In genomic region chr2:54724150-54724559, GRCh38 we compare ENCODE assay signal across 8 cellular contexts. TPM values are rescaled to one million over a fixed set of nuclear protein-coding genes. Genes with fewer than 3 reads are reported as not detected.
A peak's percentile ranks its signal among the peaks of the same experiment; 100 is the strongest.
DNase-seq lines count a peak whose midpoint lies in the region; ATAC-seq and TF ChIP-seq lines count a peak whose summit lies in the region.

No MANE protein-coding gene starts in this region.

- no peaks in the 10 kb centered on the region for H3K9me3 Mint-ChIP-seq in CD8-positive, alpha-beta memory T cell
- no peaks in the 10 kb centered on the region for H3K9me3 Mint-ChIP-seq in effector memory CD8-positive, alpha-beta T cell

- H3K9me3 ChIP-seq in CD8-positive, alpha-beta memory T cell (ENCODE audit: low read length), result no peaks in the 10 kb centered on the region
- H3K9me3 ChIP-seq in neutrophil (no peaks in the 10 kb centered on the region), mucosa of descending colon (no peaks in the 10 kb centered on the region)

- POLR2A ChIA-PET in CD8-positive, alpha-beta memory T cell (lab: Charles Lee), result no interaction called here

- CTCF ChIA-PET in CD8-positive, alpha-beta memory T cell (lab: Charles Lee), result no interaction called here

- H3K27ac ChIP-seq in CD8-positive, alpha-beta memory T cell (ENCODE audit: low read depth, low read length), result peak overlapping the region; percentile 47
- H3K27ac ChIP-seq in neutrophil, result no peak overlapping the region

- DNase-seq in CD8-positive, alpha-beta memory T cell, result no peak
- DNase-seq in NB4 (ENCODE audit: low read depth) (no peak), mucosa of descending colon (no peak)
- no peak for DNase-seq in effector memory CD8-positive, alpha-beta T cell
- DNase-seq in activated CD8-positive, alpha-beta memory T cell treated with anti-CD3 and anti-CD28 coated beads, Interleukin-2, amount 50 U/mL, for 48 hours, result no peak
- DNase-seq in activated CD8-positive, alpha-beta memory T cell treated with anti-CD3 and anti-CD28 coated beads for 24 hours, result no peak

- peak overlapping the region; percentile 89 to 98 (median 95) for H3K4me3 Mint-ChIP-seq in CD8-positive, alpha-beta memory T cell
- peak overlapping the region; percentile 94 to 99 for H3K4me3 Mint-ChIP-seq in effector memory CD8-positive, alpha-beta T cell

- peaks cover 0 to 5% (median 0%) of the 10 kb centered on the region in 3 donors for H3K36me3 Mint-ChIP-seq in CD8-positive, alpha-beta memory T cell
- no peaks in the 10 kb centered on the region for H3K36me3 Mint-ChIP-seq in effector memory CD8-positive, alpha-beta T cell (ENCODE audit: insufficient read depth)

- peak overlapping the region; percentile 86 for H3K4me3 ChIP-seq in CD8-positive, alpha-beta memory T cell (ENCODE audit: low read length)
- H3K4me3 ChIP-seq in NB4 (ENCODE audit: low read depth, low read length), result peak overlapping the region; percentile 71
- H3K4me3 ChIP-seq in neutrophil (ENCODE audit: low read depth in 1 of 2, low read length in 1 of 2), result peak overlapping the region; percentile 76 to 97
- no peak overlapping the region for H3K4me3 ChIP-seq in mucosa of descending colon

- TF ChIP-seq POLR2A in NB4 (IDR thresholded peaks at IDR 0.05; ENCODE audit: extremely low read depth, insufficient read length), result no peak

- no peak for ATAC-seq in effector memory CD8-positive, alpha-beta T cell (replicated peaks)
- ATAC-seq in GM18909 (IDR thresholded peaks at IDR 0.05; ENCODE audit: poor library complexity, unreplicated experiment) (no peak), mucosa of descending colon (no peak)

- peaks cover 14 to 20% (median 17%) of the 10 kb centered on the region in 3 donors for H3K4me1 Mint-ChIP-seq in CD8-positive, alpha-beta memory T cell
- H3K4me1 Mint-ChIP-seq in effector memory CD8-positive, alpha-beta T cell (ENCODE audit: low read depth in 2 of 2), result peaks cover 10 to 11% of the 10 kb centered on the region in 2 donors

- no peak for TF ChIP-seq CTCF in NB4 (IDR thresholded peaks at IDR 0.05; ENCODE audit: low read depth, low read length)
- no peak for TF ChIP-seq CTCF in neutrophil (IDR thresholded peaks at IDR 0.05)
- no peak for TF ChIP-seq CTCF in mucosa of descending colon (IDR thresholded peaks at IDR 0.05)

- peaks cover 13% of the 10 kb centered on the region for H3K4me1 ChIP-seq in CD8-positive, alpha-beta memory T cell (ENCODE audit: insufficient read depth, low read length)
- H3K4me1 ChIP-seq in neutrophil (ENCODE audit: control insufficient read depth in 1 of 2, insufficient read depth in 1 of 2, low read depth in 1 of 2, low read length in 1 of 2), result peaks cover 16 to 22% of the 10 kb centered on the region in 2 experiments
- H3K4me1 ChIP-seq in mucosa of descending colon (ENCODE audit: low read depth), result peaks cover 10% of the 10 kb centered on the region

- no peaks in the 10 kb centered on the region for H3K36me3 ChIP-seq in CD8-positive, alpha-beta memory T cell (ENCODE audit: insufficient read depth, low read length)
- no peaks in the 10 kb centered on the region for H3K36me3 ChIP-seq in neutrophil
- no peaks in the 10 kb centered on the region for H3K36me3 ChIP-seq in mucosa of descending colon (ENCODE audit: low read depth)

- H3K27me3 ChIP-seq in CD8-positive, alpha-beta memory T cell (ENCODE audit: insufficient read depth, low read length, poor library complexity, severe bottlenecking), result peaks cover 6% of the 10 kb centered on the region
- peaks cover 76% of the 10 kb centered on the region for H3K27me3 ChIP-seq in neutrophil

- intact Hi-C loops in mucosa of descending colon (cut with DNase I, micrococcal nuclease), result no loop called here

- H3K27ac Mint-ChIP-seq in CD8-positive, alpha-beta memory T cell, result peak overlapping the region; percentile 47 to 94 (median 90)
- H3K27ac Mint-ChIP-seq in effector memory CD8-positive, alpha-beta T cell, result peak overlapping the region; percentile 73 to 88

- peaks cover 27 to 43% of the 10 kb centered on the region in 2 donors for H3K27me3 Mint-ChIP-seq in CD8-positive, alpha-beta memory T cell
- peaks cover 33 to 43% of the 10 kb centered on the region in 2 donors for H3K27me3 Mint-ChIP-seq in effector memory CD8-positive, alpha-beta T cell

RNA-seq across cellular contexts. Expression of gene EML6, which starts 0.7 kb away (rescaled TPM):
- 1 to 10 TPM; 1.3 to 2.3 TPM for total RNA-seq in CD8-positive, alpha-beta memory T cell
- polyA plus RNA-seq in CD8-positive, alpha-beta memory T cell, result 0.05 TPM
- total RNA-seq in mucosa of descending colon, result 1 to 10 TPM; 3.4 to 7.3 (median 5.3) TPM
